18 cellular contexts compared by ENCODE assay signal in the genomic region with DNA sequence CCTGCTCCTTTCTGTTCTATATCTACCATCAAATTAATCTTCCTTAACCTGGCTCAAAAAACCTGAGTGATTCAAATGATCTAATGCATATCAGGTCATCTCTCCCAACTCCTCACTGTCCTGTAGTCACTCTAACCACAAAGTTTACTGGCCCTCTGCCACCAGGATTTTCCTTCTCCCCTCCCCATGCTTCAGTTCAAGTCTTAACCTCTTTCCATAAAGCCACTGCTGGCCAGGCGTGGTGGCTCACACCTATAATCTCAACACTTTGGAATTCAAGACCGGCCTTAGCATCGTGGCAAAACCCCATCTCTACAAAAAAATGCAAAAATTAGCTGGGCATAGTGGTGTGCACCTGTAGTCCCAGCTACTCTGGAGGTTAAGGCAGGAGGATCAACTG. TPM values are rescaled to one million over a fixed set of nuclear protein-coding genes. Genes with fewer than 3 reads are reported as not detected.
DNase-seq lines count a peak whose midpoint lies in the region; ATAC-seq and TF ChIP-seq lines count a peak whose summit lies in the region.
"Had no signal": no experiment of that assay in that cellular context is flagged by ENCODE, and none has a peak within 500 bp of the region (broad histone marks: within the 10 kb centered on the region; RNA-seq: fewer than 3 reads in every experiment).

No MANE protein-coding gene starts in this region.

- H3K27ac Mint-ChIP-seq in WTC11 (peak overlapping the region; percentile 3; the same call in 1 of the 2 replicates), neural crest cell (ENCODE audit: unreplicated experiment) (no peak overlapping the region)
- H3K27ac Mint-ChIP-seq: activated naive CD8-positive, alpha-beta T cell treated with anti-CD3 and anti-CD28 coated beads, Interleukin-2, amount 10 ng/mL, durations not matched to agents 7 days and 5 days; stimulated activated naive B cell treated with anti-CD40 and anti-IgM and Interleukin-4, amounts not matched to agents 10 μg/mL and 1 μg/mL and 100 μg/mL, for 72 hours had no signal

- peaks cover 30% of the 10 kb centered on the region for H3K4me1 Mint-ChIP-seq in WTC11
- H3K4me1 Mint-ChIP-seq in neural crest cell = no peaks in the 10 kb centered on the region
- H3K4me1 Mint-ChIP-seq: activated naive CD8-positive, alpha-beta T cell treated with anti-CD3 and anti-CD28 coated beads, Interleukin-2, amount 10 ng/mL, durations not matched to agents 7 days and 5 days had no signal

- no peaks in the 10 kb centered on the region for H3K27me3 Mint-ChIP-seq in WTC11 (ENCODE audit: low read depth)
- no peaks in the 10 kb centered on the region for H3K27me3 Mint-ChIP-seq in neural crest cell (ENCODE audit: low read depth)
- H3K27me3 Mint-ChIP-seq: stimulated activated naive B cell treated with anti-CD40 and anti-IgM and Interleukin-4, amounts not matched to agents 10 μg/mL and 1 μg/mL and 100 μg/mL, for 72 hours had no signal

- POLR2A ChIA-PET in WTC11 (lab: Charles Lee) = no interaction called here

- CTCF ChIA-PET in WTC11 (lab: Charles Lee) = no interaction called here

- H3K4me3 Mint-ChIP-seq in WTC11 = no peak overlapping the region
- H3K4me3 Mint-ChIP-seq in neural crest cell = peak overlapping the region; percentile 38
- H3K4me3 Mint-ChIP-seq: activated naive CD8-positive, alpha-beta T cell treated with anti-CD3 and anti-CD28 coated beads, Interleukin-2, amount 10 ng/mL, durations not matched to agents 7 days and 5 days; stimulated activated naive B cell treated with anti-CD40 and anti-IgM and Interleukin-4, amounts not matched to agents 10 μg/mL and 1 μg/mL and 100 μg/mL, for 72 hours had no signal

- peak; percentile 73 for DNase-seq in EH (ENCODE audit: low read depth)
- DNase-seq in M059J (ENCODE audit: low read depth) = peak; percentile 94
- no peak for DNase-seq in WTC11 (ENCODE audit: low spot score)
- no peak for DNase-seq in neural crest cell (ENCODE audit: low read depth, low spot score)
- no peak for DNase-seq in NCI-H2081 (lab: John Stamatoyannopoulos, UW)
- DNase-seq: activated CD4-positive, alpha-beta T cell treated with anti-CD3 and anti-CD28 coated beads for 1 hour; activated naive CD8-positive, alpha-beta T cell treated with anti-CD3 and anti-CD28 coated beads, Interleukin-2, amount 10 ng/mL, durations not matched to agents 7 days and 5 days; AML-193; COR-L47; dermis blood vessel endothelial cell; GDM1; NCI-H1694; SHP77 treated with DMSO at 0.1 percent for 48 hours; stimulated activated naive B cell treated with anti-CD40 and anti-IgM and Interleukin-4, amounts not matched to agents 10 μg/mL and 1 μg/mL and 100 μg/mL, for 72 hours; tibial artery had no signal

- ATAC-seq in WTC11 (no peak), HG02610 (IDR thresholded peaks at IDR 0.05; ENCODE audit: unreplicated experiment) (no peak), GM21717 (IDR thresholded peaks at IDR 0.05; ENCODE audit: unreplicated experiment) (no peak), HG02870 (IDR thresholded peaks at IDR 0.05; ENCODE audit: unreplicated experiment) (no peak)
- ATAC-seq: stimulated activated naive B cell treated with anti-CD40 and anti-IgM and Interleukin-4, amounts not matched to agents 10 μg/mL and 1 μg/mL and 100 μg/mL, for 72 hours had no signal

- TF ChIP-seq CTCF in WTC11 (IDR thresholded peaks at IDR 0.05) = no peak
- TF ChIP-seq CTCF in neural crest cell (conservative IDR thresholded peaks at IDR 0.05) = no peak

- no peaks in the 10 kb centered on the region for H3K36me3 Mint-ChIP-seq in WTC11
- no peaks in the 10 kb centered on the region for H3K36me3 Mint-ChIP-seq in neural crest cell (ENCODE audit: low read depth)
- H3K36me3 Mint-ChIP-seq: activated naive CD8-positive, alpha-beta T cell treated with anti-CD3 and anti-CD28 coated beads, Interleukin-2, amount 10 ng/mL, durations not matched to agents 7 days and 5 days; stimulated activated naive B cell treated with anti-CD40 and anti-IgM and Interleukin-4, amounts not matched to agents 10 μg/mL and 1 μg/mL and 100 μg/mL, for 72 hours had no signal

- H3K9me3 Mint-ChIP-seq in WTC11 (no peaks in the 10 kb centered on the region), neural crest cell (no peaks in the 10 kb centered on the region)
- H3K9me3 Mint-ChIP-seq: activated naive CD8-positive, alpha-beta T cell treated with anti-CD3 and anti-CD28 coated beads, Interleukin-2, amount 10 ng/mL, durations not matched to agents 7 days and 5 days; stimulated activated naive B cell treated with anti-CD40 and anti-IgM and Interleukin-4, amounts not matched to agents 10 μg/mL and 1 μg/mL and 100 μg/mL, for 72 hours had no signal

TF ChIP-seq in WTC11, 78 proteins besides CTCF, POLR2A, EP300 and RAD21 (continues in another document):
- no peak for TF ChIP-seq NFE2L1 (CRISPR knock-in tag; IDR thresholded peaks at IDR 0.05)
- TF ChIP-seq ZNF138 (CRISPR knock-in tag; conservative IDR thresholded peaks at IDR 0.05) = no peak
- TF ChIP-seq HMGA2 (CRISPR knock-in tag; IDR thresholded peaks at IDR 0.05) = no peak
- TF ChIP-seq, protein P1, sequence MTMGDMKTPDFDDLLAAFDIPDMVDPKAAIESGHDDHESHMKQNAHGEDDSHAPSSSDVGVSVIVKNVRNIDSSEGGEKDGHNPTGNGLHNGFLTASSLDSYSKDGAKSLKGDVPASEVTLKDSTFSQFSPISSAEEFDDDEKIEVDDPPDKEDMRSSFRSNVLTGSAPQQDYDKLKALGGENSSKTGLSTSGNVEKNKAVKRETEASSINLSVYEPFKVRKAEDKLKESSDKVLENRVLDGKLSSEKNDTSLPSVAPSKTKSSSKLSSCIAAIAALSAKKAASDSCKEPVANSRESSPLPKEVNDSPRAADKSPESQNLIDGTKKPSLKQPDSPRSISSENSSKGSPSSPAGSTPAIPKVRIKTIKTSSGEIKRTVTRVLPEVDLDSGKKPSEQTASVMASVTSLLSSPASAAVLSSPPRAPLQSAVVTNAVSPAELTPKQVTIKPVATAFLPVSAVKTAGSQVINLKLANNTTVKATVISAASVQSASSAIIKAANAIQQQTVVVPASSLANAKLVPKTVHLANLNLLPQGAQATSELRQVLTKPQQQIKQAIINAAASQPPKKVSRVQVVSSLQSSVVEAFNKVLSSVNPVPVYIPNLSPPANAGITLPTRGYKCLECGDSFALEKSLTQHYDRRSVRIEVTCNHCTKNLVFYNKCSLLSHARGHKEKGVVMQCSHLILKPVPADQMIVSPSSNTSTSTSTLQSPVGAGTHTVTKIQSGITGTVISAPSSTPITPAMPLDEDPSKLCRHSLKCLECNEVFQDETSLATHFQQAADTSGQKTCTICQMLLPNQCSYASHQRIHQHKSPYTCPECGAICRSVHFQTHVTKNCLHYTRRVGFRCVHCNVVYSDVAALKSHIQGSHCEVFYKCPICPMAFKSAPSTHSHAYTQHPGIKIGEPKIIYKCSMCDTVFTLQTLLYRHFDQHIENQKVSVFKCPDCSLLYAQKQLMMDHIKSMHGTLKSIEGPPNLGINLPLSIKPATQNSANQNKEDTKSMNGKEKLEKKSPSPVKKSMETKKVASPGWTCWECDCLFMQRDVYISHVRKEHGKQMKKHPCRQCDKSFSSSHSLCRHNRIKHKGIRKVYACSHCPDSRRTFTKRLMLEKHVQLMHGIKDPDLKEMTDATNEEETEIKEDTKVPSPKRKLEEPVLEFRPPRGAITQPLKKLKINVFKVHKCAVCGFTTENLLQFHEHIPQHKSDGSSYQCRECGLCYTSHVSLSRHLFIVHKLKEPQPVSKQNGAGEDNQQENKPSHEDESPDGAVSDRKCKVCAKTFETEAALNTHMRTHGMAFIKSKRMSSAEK (CRISPR knock-in tag; IDR thresholded peaks at IDR 0.05; ENCODE audit: borderline replicate concordance) = no peak
- no peak for TF ChIP-seq TEAD4 (CRISPR knock-in tag; IDR thresholded peaks at IDR 0.05)
- TF ChIP-seq, protein P2, sequence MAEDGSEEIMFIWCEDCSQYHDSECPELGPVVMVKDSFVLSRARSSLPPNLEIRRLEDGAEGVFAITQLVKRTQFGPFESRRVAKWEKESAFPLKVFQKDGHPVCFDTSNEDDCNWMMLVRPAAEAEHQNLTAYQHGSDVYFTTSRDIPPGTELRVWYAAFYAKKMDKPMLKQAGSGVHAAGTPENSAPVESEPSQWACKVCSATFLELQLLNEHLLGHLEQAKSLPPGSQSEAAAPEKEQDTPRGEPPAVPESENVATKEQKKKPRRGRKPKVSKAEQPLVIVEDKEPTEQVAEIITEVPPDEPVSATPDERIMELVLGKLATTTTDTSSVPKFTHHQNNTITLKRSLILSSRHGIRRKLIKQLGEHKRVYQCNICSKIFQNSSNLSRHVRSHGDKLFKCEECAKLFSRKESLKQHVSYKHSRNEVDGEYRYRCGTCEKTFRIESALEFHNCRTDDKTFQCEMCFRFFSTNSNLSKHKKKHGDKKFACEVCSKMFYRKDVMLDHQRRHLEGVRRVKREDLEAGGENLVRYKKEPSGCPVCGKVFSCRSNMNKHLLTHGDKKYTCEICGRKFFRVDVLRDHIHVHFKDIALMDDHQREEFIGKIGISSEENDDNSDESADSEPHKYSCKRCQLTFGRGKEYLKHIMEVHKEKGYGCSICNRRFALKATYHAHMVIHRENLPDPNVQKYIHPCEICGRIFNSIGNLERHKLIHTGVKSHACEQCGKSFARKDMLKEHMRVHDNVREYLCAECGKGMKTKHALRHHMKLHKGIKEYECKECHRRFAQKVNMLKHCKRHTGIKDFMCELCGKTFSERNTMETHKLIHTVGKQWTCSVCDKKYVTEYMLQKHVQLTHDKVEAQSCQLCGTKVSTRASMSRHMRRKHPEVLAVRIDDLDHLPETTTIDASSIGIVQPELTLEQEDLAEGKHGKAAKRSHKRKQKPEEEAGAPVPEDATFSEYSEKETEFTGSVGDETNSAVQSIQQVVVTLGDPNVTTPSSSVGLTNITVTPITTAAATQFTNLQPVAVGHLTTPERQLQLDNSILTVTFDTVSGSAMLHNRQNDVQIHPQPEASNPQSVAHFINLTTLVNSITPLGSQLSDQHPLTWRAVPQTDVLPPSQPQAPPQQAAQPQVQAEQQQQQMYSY (CRISPR knock-in tag; IDR thresholded peaks at IDR 0.05) = no peak
- TF ChIP-seq SMAD3 (CRISPR knock-in tag; IDR thresholded peaks at IDR 0.05; ENCODE audit: borderline replicate concordance) = no peak

RNA-seq across cellular contexts. Expression of a gene that starts 7.5 kb away (rescaled TPM):
- 55.9 and 98.8 TPM in 2 replicates for total RNA-seq in M059J (2014; rRNA removed; shearing (Covaris generic))
- total RNA-seq in WTC11 (2021) (72.8 to 88.5 TPM (median 77.1 TPM) in 3 replicates), neural crest cell (99.5 and 105 TPM in 2 replicates)

Comparison
In these comparisons a context has a peak if more than half of its experiments do, and no peak if none do; other contexts are left out.
1. DNase-seq: peak in EH (single experiment) and M059J (single experiment); none in WTC11 (single experiment), neural crest cell (single experiment) and NCI-H2081 (0 of 2).